In genomic region chr20:2610941-2611720, GRCh38 we compare ENCODE assay signal across 18 cellular contexts. TPM values are rescaled to one million over a fixed set of nuclear protein-coding genes. Genes with fewer than 3 reads are reported as not detected.
A peak's percentile ranks its signal among the peaks of the same experiment; 100 is the strongest.
DNase-seq lines count a peak whose midpoint lies in the region; TF ChIP-seq lines count a peak whose summit lies in the region.
"Had no signal": no experiment of that assay in that cellular context is flagged by ENCODE, and none has a peak within 500 bp of the region (broad histone marks: within the 10 kb centered on the region; RNA-seq: fewer than 3 reads in every experiment).

No MANE protein-coding gene starts in this region.

- H3K9me3 ChIP-seq in BE2C (no peaks in the 10 kb centered on the region), A673 (ENCODE audit: low read depth, low read length, poor library complexity, severe bottlenecking) (peaks cover 5% of the 10 kb centered on the region), esophagus squamous epithelium (peaks cover 0 to 15% (median 0%) of the 10 kb centered on the region in 3 donors)

- no peak for TF ChIP-seq CTCF in BE2C (IDR thresholded peaks at IDR 0.05; ENCODE audit: low read depth, low read length)
- TF ChIP-seq CTCF in A673 (conservative IDR thresholded peaks at IDR 0.05; ENCODE audit: low read depth, low read length), result no peak
- TF ChIP-seq CTCF in esophagus squamous epithelium (IDR thresholded peaks at IDR 0.05), result no peak

- no peaks in the 10 kb centered on the region for H3K36me3 ChIP-seq in BE2C
- no peaks in the 10 kb centered on the region for H3K36me3 ChIP-seq in A673 (ENCODE audit: insufficient read depth, low read length, poor library complexity, severe bottlenecking)
- no peaks in the 10 kb centered on the region for H3K36me3 ChIP-seq in esophagus squamous epithelium

- intact Hi-C loops in A673 (cut with micrococcal nuclease; ENCODE audit: unreplicated experiment) (no loop called here), esophagus squamous epithelium (cut with DNase I) (no loop called here)

- H3K27ac ChIP-seq in A673 (ENCODE audit: low read depth, low read length, poor library complexity, severe bottlenecking) (no peak overlapping the region), esophagus squamous epithelium (no peak overlapping the region)

- H3K27me3 ChIP-seq in BE2C (no peaks in the 10 kb centered on the region), A673 (replicated peaks; ENCODE audit: insufficient read depth, low read depth, low read length, poor library complexity) (no peaks in the 10 kb centered on the region), esophagus squamous epithelium (peaks cover 0 to 38% (median 0%) of the 10 kb centered on the region in 4 donors)

- POLR2A ChIA-PET in A673 (lab: Charles Lee; ENCODE audit: low non-redundant PET), result no interaction called here

- H3K4me3 ChIP-seq in BE2C (ENCODE audit: low read depth, low read length) (no peak overlapping the region), A673 (ENCODE audit: low read depth, low read length, poor library complexity, severe bottlenecking) (no peak overlapping the region), esophagus squamous epithelium (no peak overlapping the region)

- WGBS in esophagus squamous epithelium, 2 donors, result 44 to 49% methylated on average over 6 of the region's 6 CpGs

- CTCF ChIA-PET in A673 (lab: Charles Lee), result no interaction called here

- DNase-seq in BE2C (peak; percentile 77), M059J (ENCODE audit: low read depth) (peak; percentile 32), NCI-H524 treated with DMSO at 0.1 percent for 48 hours (lab: John Stamatoyannopoulos, UW) (peak; percentile 85), glomerular visceral epithelial cell (ENCODE audit: extremely low spot score) (peak; percentile 16), A673 (ENCODE audit: low spot score) (no peak), esophagus squamous epithelium (lab: John Stamatoyannopoulos, UW) (no peak)
- DNase-seq in activated CD4-positive, alpha-beta T cell treated with anti-CD3 and anti-CD28 coated beads, Interleukin-2, amount 50 U/mL, for 4 hours, result no peak
- DNase-seq: CD4-positive, alpha-beta T cell; DMS79 treated with DMSO at 0.1 percent for 48 hours; H9; IMR-90; Karpas-422; NCI-H1436 treated with DMSO at 0.1 percent for 48 hours; NCI-H2081 treated with DMSO at 0.1 percent for 48 hours; NCI-H446 treated with DMSO at 0.1 percent for 48 hours; RPMI8226; SIG-M5; T-helper 17 cell had no signal

- no TSS peak for BruUV-seq in A673 (replicated peaks; lab: Mats Ljungman, UMichigan)

- H3K4me1 ChIP-seq in BE2C, result no peaks in the 10 kb centered on the region
- no peaks in the 10 kb centered on the region for H3K4me1 ChIP-seq in A673 (ENCODE audit: insufficient read depth, low read length, poor library complexity, severe bottlenecking)
- H3K4me1 ChIP-seq in esophagus squamous epithelium, result no peaks in the 10 kb centered on the region

- no peak for TF ChIP-seq POLR2A in esophagus squamous epithelium (IDR thresholded peaks at IDR 0.05)

RNA-seq across cellular contexts. Expression of gene NOP56, which starts 41.3 kb away (rescaled TPM):
- 325 TPM for polyA plus RNA-seq in BE2C (2012; ENCODE audit: insufficient read depth, insufficient read length, low read depth)
- total RNA-seq in M059J (2014; rRNA removed; shearing (Covaris generic)), result 120 and 163 TPM in 2 replicates
- total RNA-seq in A673 (2021), result 607 and 704 TPM in 2 replicates
- total RNA-seq in esophagus squamous epithelium, result 100 to 1,000 TPM in 3 of 4 donors, 10 to 100 TPM in 1; 73.0 to 174 (median 137) TPM

RNA-seq across cellular contexts. Expression of gene IDH3B, which starts 52.9 kb away (rescaled TPM):
- polyA plus RNA-seq in BE2C (2012; ENCODE audit: insufficient read depth, insufficient read length, low read depth), result 151 TPM
- total RNA-seq in M059J (2014; rRNA removed; shearing (Covaris generic)), result 206 and 210 TPM in 2 replicates
- total RNA-seq in A673 (2021) (135 and 146 TPM in 2 replicates), esophagus squamous epithelium (100 to 1,000 TPM in 3 of 4 donors, 10 to 100 TPM in 1; 77.4 to 136 (median 123) TPM)

Comparison
In these comparisons a context has a peak if more than half of its experiments do, and no peak if none do; other contexts are left out.
1. DNase-seq: peak in BE2C (single experiment), M059J (single experiment), NCI-H524 treated with DMSO at 0.1 percent for 48 hours (single experiment) and glomerular visceral epithelial cell (single experiment); none in A673 (single experiment), activated CD4-positive, alpha-beta T cell treated with anti-CD3 and anti-CD28 coated beads, Interleukin-2, amount 50 U/mL, for 4 hours (0 of 2) and esophagus squamous epithelium (single experiment).